In the genomic region with DNA sequence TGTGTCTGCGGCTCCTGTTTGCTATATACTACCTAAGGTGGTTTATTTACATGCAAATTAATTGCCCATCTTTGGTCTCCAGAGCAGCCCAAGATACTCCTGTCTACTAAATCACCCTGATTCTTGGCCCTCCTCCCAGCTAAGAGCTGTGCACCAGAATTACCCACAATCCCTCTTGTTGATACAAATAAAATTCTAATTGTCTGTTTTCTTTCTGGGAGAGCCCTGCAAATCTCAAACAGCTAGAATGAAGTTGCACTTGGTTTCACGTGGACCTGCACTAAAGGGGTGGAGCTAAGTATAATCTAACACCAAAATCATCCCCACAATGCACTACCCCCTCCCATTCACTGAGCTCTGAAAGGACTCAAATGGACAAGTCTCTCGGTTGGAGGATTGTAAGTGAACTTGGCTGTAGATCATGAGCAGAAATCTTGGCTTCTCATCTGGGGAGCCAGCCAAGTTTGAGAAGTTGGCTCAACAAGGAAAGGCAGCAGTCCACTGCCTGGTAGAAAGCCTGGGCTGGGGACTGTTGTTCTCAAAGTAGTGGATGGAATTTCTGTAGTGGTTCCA, we compare ENCODE assay signal across 9 cellular contexts. TPM values are rescaled to one million over a fixed set of nuclear protein-coding genes. Genes with fewer than 3 reads are reported as not detected.
DNase-seq lines count a peak whose midpoint lies in the region; ATAC-seq, FAIRE-seq and TF ChIP-seq lines count a peak whose summit lies in the region.
"Had no signal": no experiment of that assay in that cellular context is flagged by ENCODE, and none has a peak within 500 bp of the region (broad histone marks: within the 10 kb centered on the region; RNA-seq: fewer than 3 reads in every experiment).

No MANE protein-coding gene starts in this region.

- H3K27ac Mint-ChIP-seq in activated CD4-positive, alpha-beta T cell treated with anti-CD3 and anti-CD28 coated beads for 36 hours = peak overlapping the region; percentile 49
- peak overlapping the region; percentile 19 for H3K27ac Mint-ChIP-seq in astrocyte (ENCODE audit: unreplicated experiment)
- H3K27ac Mint-ChIP-seq: B cell had no signal

- H3K79me2 ChIP-seq in astrocyte (ENCODE audit: insufficient read depth, low read length) = peaks cover 67% of the 10 kb centered on the region

- H4K20me1 ChIP-seq in astrocyte (ENCODE audit: insufficient read depth, low read length) = peaks cover 60% of the 10 kb centered on the region

- H3K9ac ChIP-seq in astrocyte (ENCODE audit: low read length) = peak overlapping the region; percentile 13

- H3K36me3 ChIP-seq in astrocyte (ENCODE audit: insufficient read depth, low read length) = peaks cover 45% of the 10 kb centered on the region

- peak overlapping the region; percentile 59 for H3K4me2 ChIP-seq in astrocyte (ENCODE audit: low read length)

- no peak overlapping the region for H3K4me3 Mint-ChIP-seq in activated CD4-positive, alpha-beta T cell treated with anti-CD3 and anti-CD28 coated beads for 36 hours
- peak overlapping the region; percentile 52 for H3K4me3 Mint-ChIP-seq in astrocyte (ENCODE audit: unreplicated experiment)
- H3K4me3 Mint-ChIP-seq: B cell had no signal

- no peaks in the 10 kb centered on the region for H3K27me3 ChIP-seq in astrocyte (ENCODE audit: insufficient read depth, low read length)

- peaks cover 16% of the 10 kb centered on the region for H3K4me1 ChIP-seq in astrocyte (ENCODE audit: insufficient read depth, low read length)

- no peak overlapping the region for H2AFZ ChIP-seq in astrocyte (ENCODE audit: low read depth, low read length)

- H3K4me3 ChIP-seq in astrocyte (ENCODE audit: insufficient read depth, low read depth, low read length) = no peak overlapping the region

- H3K27ac ChIP-seq in astrocyte (ENCODE audit: low read depth, low read length) (peak overlapping the region; percentile 22), temporal lobe (ENCODE audit: low read depth, low read length) (peak overlapping the region; percentile 27), RWPE1 (no peak overlapping the region)

- no peaks in the 10 kb centered on the region for H3K9me3 Mint-ChIP-seq in activated CD4-positive, alpha-beta T cell treated with anti-CD3 and anti-CD28 coated beads for 36 hours (ENCODE audit: low read depth)
- no peaks in the 10 kb centered on the region for H3K9me3 Mint-ChIP-seq in astrocyte (ENCODE audit: unreplicated experiment)

- no peak for DNase-seq in activated CD4-positive, alpha-beta T cell treated with anti-CD3 and anti-CD28 coated beads for 36 hours
- no peak for DNase-seq in activated CD4-positive, alpha-beta T cell treated with anti-CD3 and anti-CD28 coated beads, Interleukin-2, amount 50 U/mL, for 1 hour
- DNase-seq in astrocyte (ENCODE audit: low read depth) (peak; percentile 86), left colon (peak; percentile 43 to 69), RWPE1 (ENCODE audit: low spot score) (no peak)

- intact Hi-C loops in activated CD4-positive, alpha-beta T cell treated with anti-CD3 and anti-CD28 coated beads for 36 hours (cut with DNase I, micrococcal nuclease) = loop anchor here in 1 of 2 experiments (5.0 kb wide), 1 partner anchor 168 kb away; no protein-coding TSS in a partner anchor
- intact Hi-C loops in left colon (cut with DNase I, micrococcal nuclease) = no loop called here

- no peaks in the 10 kb centered on the region for H3K27me3 Mint-ChIP-seq in activated CD4-positive, alpha-beta T cell treated with anti-CD3 and anti-CD28 coated beads for 36 hours
- H3K27me3 Mint-ChIP-seq in astrocyte (ENCODE audit: low read depth, unreplicated experiment) = no peaks in the 10 kb centered on the region
- H3K27me3 Mint-ChIP-seq: B cell had no signal

- peaks cover 65% of the 10 kb centered on the region for H3K36me3 Mint-ChIP-seq in activated CD4-positive, alpha-beta T cell treated with anti-CD3 and anti-CD28 coated beads for 36 hours (ENCODE audit: low read depth)
- H3K36me3 Mint-ChIP-seq in astrocyte (ENCODE audit: low read depth, unreplicated experiment) = peaks cover 22% of the 10 kb centered on the region

- CTCF ChIA-PET in activated CD4-positive, alpha-beta T cell treated with anti-CD3 and anti-CD28 coated beads for 36 hours (lab: Charles Lee) = interaction anchor here (0.6 to 1.4 kb wide), 3 partner anchors 13 to 729 kb away, joined by 3 read pairs; no protein-coding TSS in a partner anchor
- CTCF ChIA-PET in RWPE1 (lab: Yijun Ruan, JAX) = interaction anchor here (0.6 to 1.1 kb wide), 2 partner anchors 76 to 254 kb away, joined by 4 to 5 read pairs; no protein-coding TSS in a partner anchor

- ATAC-seq in activated CD4-positive, alpha-beta T cell treated with anti-CD3 and anti-CD28 coated beads for 36 hours = no peak
- peak; percentile 79 for ATAC-seq in left colon
- ATAC-seq in GM21576 (IDR thresholded peaks at IDR 0.05; ENCODE audit: unreplicated experiment) = no peak
- ATAC-seq in GM21381 (IDR thresholded peaks at IDR 0.05; ENCODE audit: unreplicated experiment) = no peak

- H3K4me1 Mint-ChIP-seq in activated CD4-positive, alpha-beta T cell treated with anti-CD3 and anti-CD28 coated beads for 36 hours = peaks cover 74% of the 10 kb centered on the region
- peaks cover 25% of the 10 kb centered on the region for H3K4me1 Mint-ChIP-seq in astrocyte (ENCODE audit: low read depth, unreplicated experiment)

- POLR2A ChIA-PET in activated CD4-positive, alpha-beta T cell treated with anti-CD3 and anti-CD28 coated beads for 36 hours (lab: Charles Lee) = no interaction called here
- POLR2A ChIA-PET in RWPE1 (lab: Yijun Ruan, JAX; ENCODE audit: low non-redundant PET) = no interaction called here

- no peaks in the 10 kb centered on the region for H3K9me3 ChIP-seq in astrocyte (ENCODE audit: insufficient read depth, low read depth, low read length)

- FAIRE-seq in astrocyte (lab: Jason Lieb, UNC) = no peak

- TF ChIP-seq CTCF in astrocyte (IDR thresholded peaks at IDR 0.05; ENCODE audit: insufficient read depth, low read depth, low read length) (no peak), RWPE1 (conservative IDR thresholded peaks at IDR 0.05; ENCODE audit: low read depth) (no peak)

RNA-seq across cellular contexts. Expression of a gene that starts 6.6 kb away (rescaled TPM):
- 100 to 1,000 TPM in 1 of 2 experiments, 10 to 100 TPM in 1; 93.6 to 136 TPM for total RNA-seq in activated CD4-positive, alpha-beta T cell treated with anti-CD3 and anti-CD28 coated beads for 36 hours
- total RNA-seq in astrocyte (113 and 115 TPM in 2 replicates), left colon (100 to 1,000 TPM in 1 of 2 donors, 10 to 100 TPM in 1; 95.5 to 137 TPM), temporal lobe (34.2 TPM)

Comparison
In these comparisons a context has a peak if more than half of its experiments do, and no peak if none do; other contexts are left out.
1. DNase-seq: peak in astrocyte (single experiment) and left colon (2 of 2); none in activated CD4-positive, alpha-beta T cell treated with anti-CD3 and anti-CD28 coated beads for 36 hours (single experiment), activated CD4-positive, alpha-beta T cell treated with anti-CD3 and anti-CD28 coated beads, Interleukin-2, amount 50 U/mL, for 1 hour (single experiment) and RWPE1 (single experiment).